In the genomic region with DNA sequence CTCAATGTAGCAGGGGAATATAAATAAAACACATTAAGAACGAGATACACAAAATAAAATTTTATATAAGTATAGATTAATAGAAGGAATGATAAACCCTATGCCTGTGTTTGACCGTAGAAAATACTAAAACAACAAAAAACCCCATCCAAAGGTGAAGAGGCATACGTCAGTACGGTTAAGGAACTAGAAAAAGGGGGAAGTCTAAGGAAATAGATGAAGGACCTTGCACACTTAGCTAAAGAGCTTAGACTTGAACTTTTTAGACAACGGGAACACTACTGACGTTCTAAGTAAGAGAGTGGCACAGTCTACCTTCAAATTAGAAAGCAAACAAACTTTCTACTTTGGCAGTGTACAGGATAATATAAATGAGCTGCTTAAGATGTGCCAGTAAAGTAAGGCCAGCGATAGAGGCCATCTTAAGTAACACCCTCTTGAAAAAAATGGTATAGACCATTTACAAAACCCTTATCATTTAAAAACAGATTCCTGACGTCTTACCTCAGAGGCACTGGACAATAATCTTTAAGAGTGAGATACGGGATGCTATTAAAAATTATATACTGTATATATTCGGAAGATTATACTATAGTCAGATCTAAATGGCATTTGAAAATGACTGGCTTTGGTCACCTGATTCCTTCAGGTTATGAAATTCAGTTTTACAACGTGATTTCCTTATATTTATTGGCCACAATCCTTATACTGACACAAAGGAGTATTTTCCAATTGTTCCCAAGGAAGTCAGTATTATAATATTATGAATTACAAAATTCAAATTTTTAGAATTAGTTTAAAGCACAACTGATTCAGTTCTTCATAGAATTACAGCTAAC, we compare ENCODE assay signal across 1 cellular context.
TF ChIP-seq lines count a peak whose summit lies in the region.

No MANE protein-coding gene starts in this region.

TF ChIP-seq in K562, 482 proteins besides CTCF, POLR2A, EP300 and RAD21 (continued from another document):
- TF ChIP-seq RERE (CRISPR knock-in tag; IDR thresholded peaks at IDR 0.05; ENCODE audit: borderline replicate concordance) (no peak), TAF7 (tag; IDR thresholded peaks at IDR 0.05) (no peak), XRCC3 (IDR thresholded peaks at IDR 0.05) (no peak), RBM22 (IDR thresholded peaks at IDR 0.05; ENCODE audit: low read depth, low read length, poor library complexity, severe bottlenecking) (no peak), MAFG (tag; conservative IDR thresholded peaks at IDR 0.05) (no peak), ZNF445 (CRISPR knock-in tag; IDR thresholded peaks at IDR 0.05; ENCODE audit: low read depth) (no peak), EHMT2 (IDR thresholded peaks at IDR 0.05) (0 out of 2 replicates have a peak, but pooled peaks have one; percentile 22), ARNT (IDR thresholded peaks at IDR 0.05) (0 out of 4 replicates have a peak, but pooled peaks of 1 of the 2 experiments have one; percentile 26), CBFA2T3 (IDR thresholded peaks at IDR 0.05) (peak; percentile 68), CBFA2T2 (conservative IDR thresholded peaks at IDR 0.05) (peak; percentile 31; the same call in 1 of the 2 replicates), TCF3 (CRISPR knock-in tag; IDR thresholded peaks at IDR 0.05) (peak; percentile 71), FOXP4 (CRISPR knock-in tag; IDR thresholded peaks at IDR 0.05; ENCODE audit: borderline replicate concordance) (no peak)
